ENCODE assay signal across 8 cellular contexts in the genomic region with DNA sequence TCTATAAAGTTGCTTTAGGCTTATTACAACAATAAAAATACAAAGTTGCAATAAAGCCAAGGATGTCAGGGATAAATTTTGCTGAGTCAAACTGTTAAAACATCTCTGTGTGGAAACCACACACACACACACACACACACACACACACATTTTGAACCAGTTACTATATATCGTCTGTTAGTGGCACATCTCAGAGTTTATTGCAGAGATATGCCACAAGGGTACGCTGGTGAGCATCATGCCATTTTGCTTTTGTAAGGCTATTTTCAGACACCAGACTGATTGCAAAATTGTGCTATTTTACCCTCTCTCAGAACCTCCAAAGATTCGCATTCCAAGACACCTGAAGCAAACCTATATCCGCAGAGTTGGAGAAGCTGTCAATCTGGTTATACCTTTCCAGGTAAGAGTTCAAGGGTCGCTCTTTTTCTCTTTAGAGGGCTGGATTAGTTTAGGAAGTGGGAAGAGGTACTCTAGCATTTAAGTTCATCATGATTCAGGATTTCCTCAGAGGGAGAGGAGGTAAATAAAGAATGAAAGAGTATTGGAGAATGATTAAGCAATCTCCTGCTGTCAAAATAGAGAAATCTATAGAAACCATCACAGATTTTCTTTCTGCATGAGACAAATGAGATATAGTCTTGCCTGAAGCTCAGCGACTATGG. TPM values are rescaled to one million over a fixed set of nuclear protein-coding genes. Genes with fewer than 3 reads are reported as not detected.
DNase-seq lines count a peak whose midpoint lies in the region; ATAC-seq, FAIRE-seq and TF ChIP-seq lines count a peak whose summit lies in the region.

No MANE protein-coding gene starts in this region.

- intact Hi-C loops in activated CD4-positive, alpha-beta T cell treated with anti-CD3 and anti-CD28 coated beads, Interleukin-2, amount 10 ng/mL, durations not matched to agents 24 days and 14 days (cut with micrococcal nuclease): no loop called here
- intact Hi-C loops in pancreas (cut with DNase I): no loop called here

- H3K4me1 ChIP-seq in pancreas: peaks cover 0 to 5% (median 0%) of the 10 kb centered on the region in 3 donors

- no peaks in the 10 kb centered on the region for H3K9me3 ChIP-seq in pancreas

- no peak overlapping the region for H3K4me3 Mint-ChIP-seq in activated CD4-positive, alpha-beta T cell treated with anti-CD3 and anti-CD28 coated beads, Interleukin-2, amount 10 ng/mL, durations not matched to agents 24 days and 14 days

- no peak for FAIRE-seq in pancreas (lab: Jason Lieb, UNC)

- H3K27me3 ChIP-seq in pancreas: no peaks in the 10 kb centered on the region

- peaks cover 11% of the 10 kb centered on the region for H3K27me3 Mint-ChIP-seq in activated CD4-positive, alpha-beta T cell treated with anti-CD3 and anti-CD28 coated beads, Interleukin-2, amount 10 ng/mL, durations not matched to agents 24 days and 14 days

- 42 to 44% methylated on average over 6 of the region's 6 CpGs for WGBS in pancreas, 2 donors

- no peaks in the 10 kb centered on the region for H3K36me3 ChIP-seq in pancreas

- no peaks in the 10 kb centered on the region for H3K36me3 Mint-ChIP-seq in activated CD4-positive, alpha-beta T cell treated with anti-CD3 and anti-CD28 coated beads, Interleukin-2, amount 10 ng/mL, durations not matched to agents 24 days and 14 days (ENCODE audit: low read depth)

- H3K9me3 Mint-ChIP-seq in activated CD4-positive, alpha-beta T cell treated with anti-CD3 and anti-CD28 coated beads, Interleukin-2, amount 10 ng/mL, durations not matched to agents 24 days and 14 days: no peaks in the 10 kb centered on the region

- no peak overlapping the region for H3K27ac ChIP-seq in pancreas

- ATAC-seq in pancreas (peak; percentile 68 to 96 (median 90)), HG03442 (IDR thresholded peaks at IDR 0.05; ENCODE audit: unreplicated experiment) (no peak), GM19023 (IDR thresholded peaks at IDR 0.05; ENCODE audit: unreplicated experiment) (no peak)

- no peak overlapping the region for H3K27ac Mint-ChIP-seq in activated CD4-positive, alpha-beta T cell treated with anti-CD3 and anti-CD28 coated beads, Interleukin-2, amount 10 ng/mL, durations not matched to agents 24 days and 14 days

- DNase-seq in GDM1 (lab: John Stamatoyannopoulos, UW) (peak; percentile 75), KG1 (lab: John Stamatoyannopoulos, UW) (peak; percentile 52), fibroblast of the aortic adventitia (ENCODE audit: low read depth) (peak; percentile 52), pancreas (peak in 3 of 6 donors; percentile 18 to 46 (median 30)), NCI-H2107 (lab: John Stamatoyannopoulos, UW) (no peak)
- peak; percentile 73 for DNase-seq in activated CD4-positive, alpha-beta T cell treated with anti-CD3 and anti-CD28 coated beads, Interleukin-2, amount 10 ng/mL, durations not matched to agents 24 days and 14 days

- H3K4me1 Mint-ChIP-seq in activated CD4-positive, alpha-beta T cell treated with anti-CD3 and anti-CD28 coated beads, Interleukin-2, amount 10 ng/mL, durations not matched to agents 24 days and 14 days: peaks cover 15% of the 10 kb centered on the region

- TF ChIP-seq CTCF in fibroblast of the aortic adventitia (IDR thresholded peaks at IDR 0.05; ENCODE audit: insufficient read depth, low read length): peak; percentile 50
- TF ChIP-seq CTCF in pancreas (IDR thresholded peaks at IDR 0.05): peak in 3 of 4 donors; percentile 15 to 41 (median 33)

- no peak overlapping the region for H3K4me3 ChIP-seq in fibroblast of the aortic adventitia (ENCODE audit: low read depth, low read length)
- H3K4me3 ChIP-seq in pancreas: no peak overlapping the region

RNA-seq across cellular contexts. Expression of a gene that starts 27.3 kb away (rescaled TPM):
- 13.9 and 15.3 TPM in 2 replicates for total RNA-seq in activated CD4-positive, alpha-beta T cell treated with anti-CD3 and anti-CD28 coated beads, Interleukin-2, amount 10 ng/mL, durations not matched to agents 24 days and 14 days
- total RNA-seq in fibroblast of the aortic adventitia (ENCODE audit: low replicate concordance) (14.4 and 27.4 TPM in 2 replicates), pancreas (10 to 100 TPM; 11.4 to 27.3 (median 14.4) TPM)
- 10 to 100 TPM; 10.3 to 14.0 TPM for polyA plus RNA-seq in pancreas

Comparison
In these comparisons a context has a peak if more than half of its experiments do, and no peak if none do; other contexts are left out.
1. ATAC-seq: peak in pancreas (4 of 4); none in HG03442 (single experiment) and GM19023 (single experiment).